16 cellular contexts compared by ENCODE assay signal in the genomic region with DNA sequence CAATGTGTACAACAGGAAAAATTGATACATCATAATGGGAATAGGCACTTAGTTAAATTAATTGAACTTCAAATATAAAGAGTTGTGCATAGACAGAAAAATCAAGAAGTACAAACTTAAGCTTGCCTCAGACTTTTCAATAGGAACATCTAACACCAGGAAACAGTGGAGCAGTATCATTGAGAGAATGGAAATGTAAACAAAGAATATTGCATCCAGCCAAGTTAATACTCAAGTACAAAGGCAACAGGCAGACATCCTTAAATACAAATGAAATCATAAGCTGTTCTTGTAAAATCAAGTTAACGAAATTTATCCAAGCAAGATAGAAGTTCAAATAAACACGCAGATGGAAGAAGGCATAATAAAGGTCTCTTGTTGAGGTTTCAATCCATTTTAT.
DNase-seq lines count a peak whose midpoint lies in the region; ATAC-seq and TF ChIP-seq lines count a peak whose summit lies in the region.
"Had no signal": no experiment of that assay in that cellular context is flagged by ENCODE, and none has a peak within 500 bp of the region (broad histone marks: within the 10 kb centered on the region; RNA-seq: fewer than 3 reads in every experiment).

No MANE protein-coding gene starts in this region.

- H3K27me3 Mint-ChIP-seq in activated T-cell treated with anti-CD3 and anti-CD28 coated beads, Interleukin-2, amount 50 U/mL, for 72 hours (ENCODE audit: low read depth), result no peaks in the 10 kb centered on the region
- no peaks in the 10 kb centered on the region for H3K27me3 Mint-ChIP-seq in CD8-positive, alpha-beta T cell (ENCODE audit: low read depth)
- no peaks in the 10 kb centered on the region for H3K27me3 Mint-ChIP-seq in T-helper 17 cell
- no peaks in the 10 kb centered on the region for H3K27me3 Mint-ChIP-seq in naive thymus-derived CD4-positive, alpha-beta T cell
- H3K27me3 Mint-ChIP-seq: B cell; CD8-positive, alpha-beta memory T cell had no signal

- H3K9me3 ChIP-seq in CD8-positive, alpha-beta T cell (ENCODE audit: low read length), result no peaks in the 10 kb centered on the region
- no peaks in the 10 kb centered on the region for H3K9me3 ChIP-seq in T-helper 17 cell (ENCODE audit: control insufficient read depth, low read length, poor library complexity, severe bottlenecking)
- no peaks in the 10 kb centered on the region for H3K9me3 ChIP-seq in naive thymus-derived CD4-positive, alpha-beta T cell (ENCODE audit: control insufficient read depth in 2 of 3, low read length in 3 of 3)
- H3K9me3 ChIP-seq in body of pancreas, result no peaks in the 10 kb centered on the region

- WGBS in body of pancreas, 2 donors, result 57 to 68% methylated on average over 2 of the region's 2 CpGs

- no peak overlapping the region for H3K27ac ChIP-seq in CD8-positive, alpha-beta T cell (ENCODE audit: low read depth, low read length)
- no peak overlapping the region for H3K27ac ChIP-seq in naive thymus-derived CD4-positive, alpha-beta T cell (ENCODE audit: low read depth, low read length)
- no peak overlapping the region for H3K27ac ChIP-seq in body of pancreas
- H3K27ac ChIP-seq: GM23248 had no signal

- no peak for TF ChIP-seq CTCF in CD8-positive, alpha-beta T cell (IDR thresholded peaks at IDR 0.05)
- no peak for TF ChIP-seq CTCF in body of pancreas (IDR thresholded peaks at IDR 0.05)

- peaks cover 24 to 57% of the 10 kb centered on the region in 2 donors for H3K36me3 Mint-ChIP-seq in activated T-cell treated with anti-CD3 and anti-CD28 coated beads, Interleukin-2, amount 50 U/mL, for 72 hours (ENCODE audit: insufficient read depth in 2 of 2)
- peaks cover 89% of the 10 kb centered on the region for H3K36me3 Mint-ChIP-seq in CD8-positive, alpha-beta T cell
- H3K36me3 Mint-ChIP-seq in T-helper 17 cell (ENCODE audit: low read depth), result peaks cover 27% of the 10 kb centered on the region
- H3K36me3 Mint-ChIP-seq in naive thymus-derived CD4-positive, alpha-beta T cell, result peaks cover 22 to 75% (median 57%) of the 10 kb centered on the region in 5 donors

- no peaks in the 10 kb centered on the region for H3K4me1 ChIP-seq in CD8-positive, alpha-beta T cell (ENCODE audit: insufficient read depth, low read length)
- H3K4me1 ChIP-seq in naive thymus-derived CD4-positive, alpha-beta T cell (ENCODE audit: control insufficient read depth in 2 of 2, insufficient read depth in 2 of 2, low read length in 2 of 2), result no peaks in the 10 kb centered on the region
- no peaks in the 10 kb centered on the region for H3K4me1 ChIP-seq in body of pancreas

- peaks cover 50% of the 10 kb centered on the region for H3K36me3 ChIP-seq in CD8-positive, alpha-beta T cell (ENCODE audit: insufficient read depth, low read length)
- peaks cover 5 to 87% (median 20%) of the 10 kb centered on the region in 3 experiments for H3K36me3 ChIP-seq in naive thymus-derived CD4-positive, alpha-beta T cell (ENCODE audit: control insufficient read depth in 2 of 3, insufficient read depth in 3 of 3, low read length in 3 of 3)
- peaks cover 0 to 20% of the 10 kb centered on the region in 2 donors for H3K36me3 ChIP-seq in body of pancreas (replicated peaks in 1 of 2; ENCODE audit: insufficient read depth in 1 of 2, low read depth in 2 of 2)

- H3K9me3 Mint-ChIP-seq in activated T-cell treated with anti-CD3 and anti-CD28 coated beads, Interleukin-2, amount 50 U/mL, for 72 hours, result peaks cover 0 to 1% of the 10 kb centered on the region in 2 donors
- no peaks in the 10 kb centered on the region for H3K9me3 Mint-ChIP-seq in CD8-positive, alpha-beta T cell
- H3K9me3 Mint-ChIP-seq in naive thymus-derived CD4-positive, alpha-beta T cell, result peaks cover 0 to 2% (median 0%) of the 10 kb centered on the region in 11 donors
- H3K9me3 Mint-ChIP-seq: CD8-positive, alpha-beta memory T cell had no signal

- peak overlapping the region; percentile 10 for H3K27ac Mint-ChIP-seq in activated T-cell treated with anti-CD3 and anti-CD28 coated beads, Interleukin-2, amount 50 U/mL, for 72 hours
- H3K27ac Mint-ChIP-seq in CD8-positive, alpha-beta T cell, result peak overlapping the region; percentile 29
- H3K27ac Mint-ChIP-seq in T-helper 17 cell, result peak overlapping the region; percentile 53
- peak overlapping the region in 7 of 9 donors; percentile 6 to 87 (median 53) for H3K27ac Mint-ChIP-seq in naive thymus-derived CD4-positive, alpha-beta T cell
- H3K27ac Mint-ChIP-seq: B cell had no signal

- no peak for TF ChIP-seq POLR2A in body of pancreas (IDR thresholded peaks at IDR 0.05)

- peaks cover 51% of the 10 kb centered on the region for H3K4me1 Mint-ChIP-seq in activated T-cell treated with anti-CD3 and anti-CD28 coated beads, Interleukin-2, amount 50 U/mL, for 72 hours (ENCODE audit: low read depth)
- H3K4me1 Mint-ChIP-seq in CD8-positive, alpha-beta T cell (ENCODE audit: low read depth), result peaks cover 38% of the 10 kb centered on the region
- peaks cover 45% of the 10 kb centered on the region for H3K4me1 Mint-ChIP-seq in T-helper 17 cell
- peaks cover 25 to 72% (median 63%) of the 10 kb centered on the region in 7 donors for H3K4me1 Mint-ChIP-seq in naive thymus-derived CD4-positive, alpha-beta T cell

- CTCF ChIA-PET in CD8-positive, alpha-beta T cell (lab: Charles Lee), result no interaction called here
- CTCF ChIA-PET in naive thymus-derived CD4-positive, alpha-beta T cell (lab: Charles Lee), result no interaction called here

- no peaks in the 10 kb centered on the region for H3K27me3 ChIP-seq in CD8-positive, alpha-beta T cell (ENCODE audit: insufficient read depth, low read length)
- H3K27me3 ChIP-seq in naive thymus-derived CD4-positive, alpha-beta T cell (ENCODE audit: control insufficient read depth in 2 of 2, insufficient read depth in 2 of 2, low read length in 2 of 2), result no peaks in the 10 kb centered on the region
- H3K27me3 ChIP-seq in body of pancreas, result no peaks in the 10 kb centered on the region

- no peak for ATAC-seq in activated T-cell treated with anti-CD3 and anti-CD28 coated beads, Interleukin-2, amount 50 U/mL, for 72 hours (replicated peaks in 1 of 2)
- no peak for ATAC-seq in CD8-positive, alpha-beta T cell
- no peak for ATAC-seq in T-helper 17 cell
- ATAC-seq in naive thymus-derived CD4-positive, alpha-beta T cell, result no peak
- no peak for ATAC-seq in body of pancreas
- ATAC-seq: HCT116 had no signal

- no peak overlapping the region for H3K4me3 ChIP-seq in CD8-positive, alpha-beta T cell (ENCODE audit: low read depth, low read length)
- no peak overlapping the region for H3K4me3 ChIP-seq in naive thymus-derived CD4-positive, alpha-beta T cell (ENCODE audit: low read length)
- no peak overlapping the region for H3K4me3 ChIP-seq in body of pancreas
- H3K4me3 ChIP-seq: GM23248 had no signal

- POLR2A ChIA-PET in CD8-positive, alpha-beta T cell (lab: Charles Lee), result no interaction called here
- POLR2A ChIA-PET in naive thymus-derived CD4-positive, alpha-beta T cell (lab: Charles Lee), result no interaction called here

- no peak overlapping the region for H3K4me3 Mint-ChIP-seq in activated T-cell treated with anti-CD3 and anti-CD28 coated beads, Interleukin-2, amount 50 U/mL, for 72 hours
- no peak overlapping the region for H3K4me3 Mint-ChIP-seq in CD8-positive, alpha-beta T cell
- no peak overlapping the region for H3K4me3 Mint-ChIP-seq in T-helper 17 cell
- no peak overlapping the region for H3K4me3 Mint-ChIP-seq in naive thymus-derived CD4-positive, alpha-beta T cell
- H3K4me3 Mint-ChIP-seq: B cell; CD8-positive, alpha-beta memory T cell had no signal

- intact Hi-C loops in CD8-positive, alpha-beta T cell (cut with DNase I, micrococcal nuclease), result no loop called here
- intact Hi-C loops in naive thymus-derived CD4-positive, alpha-beta T cell (cut with micrococcal nuclease), result no loop called here
- intact Hi-C loops in body of pancreas (cut with DNase I), result no loop called here

- DNase-seq in activated T-cell treated with anti-CD3 and anti-CD28 coated beads, Interleukin-2, amount 50 U/mL, for 72 hours, result no peak
- no peak for DNase-seq in activated T-cell treated with anti-CD3 and anti-CD28 coated beads, Interleukin-2, amount 50 U/mL, for 48 hours
- DNase-seq in CD8-positive, alpha-beta T cell, result no peak
- DNase-seq in T-helper 17 cell (no peak), NCI-H146 treated with DMSO at 0.1 percent for 48 hours (lab: John Stamatoyannopoulos, UW; ENCODE audit: unreplicated experiment) (no peak), body of pancreas (no peak), mucosa of gallbladder (ENCODE audit: low spot score) (no peak)
- DNase-seq in naive thymus-derived CD4-positive, alpha-beta T cell, result no peak
- DNase-seq: ACHN; C1 segment of cervical spinal cord; CD8-positive, alpha-beta memory T cell; DMS53; GF-D8; GM23248 had no signal
